Comparison of ENCODE assay signal across 8 cellular contexts in the genomic region with DNA sequence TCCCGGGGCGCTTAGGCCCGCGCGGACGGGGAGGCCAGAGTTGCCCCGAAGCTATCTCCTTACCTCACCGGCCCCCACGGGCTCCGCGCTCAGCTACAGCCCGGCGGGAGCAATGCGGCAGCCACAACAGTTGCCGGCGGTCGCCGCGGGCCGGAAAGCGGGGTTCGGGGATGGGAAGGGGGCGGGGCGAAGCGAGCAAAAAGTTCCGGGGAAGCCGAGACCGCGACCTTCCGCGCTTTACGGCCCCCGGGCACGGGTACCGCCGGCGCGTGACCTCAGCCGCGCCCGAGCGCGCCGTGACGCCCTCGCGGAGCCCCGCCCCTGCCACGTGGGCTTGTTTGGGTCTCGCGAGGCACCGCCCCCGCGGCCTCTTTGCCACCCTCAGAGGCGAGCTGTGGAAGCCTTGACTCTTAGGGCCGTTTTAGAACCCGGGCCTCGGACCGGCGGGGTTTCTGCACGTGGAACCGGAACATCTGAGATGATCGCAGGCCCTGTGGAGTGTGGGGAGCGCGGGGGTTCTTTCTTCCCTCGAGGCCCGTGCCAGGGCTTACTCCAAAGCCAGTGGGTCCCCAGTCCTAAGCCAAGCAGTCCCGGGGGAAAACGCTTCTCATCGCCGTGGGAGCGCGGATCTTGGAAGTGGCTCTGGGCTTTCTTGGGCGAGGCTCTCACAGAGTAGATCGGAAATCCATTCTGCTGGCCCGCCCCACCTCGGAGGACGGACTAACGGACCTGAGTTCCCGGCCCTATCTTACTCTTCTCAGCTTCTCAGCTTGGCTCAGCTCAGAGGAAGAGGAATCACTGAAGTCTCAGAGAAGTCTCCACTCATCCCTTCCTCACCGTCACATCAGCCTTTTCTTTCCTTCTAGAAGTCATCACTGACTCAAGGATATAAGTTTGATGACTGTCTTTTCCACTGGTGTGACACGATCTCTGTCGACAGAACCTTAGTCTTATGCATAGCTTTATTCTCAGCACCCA. TPM values are rescaled to one million over a fixed set of nuclear protein-coding genes. Genes with fewer than 3 reads are reported as not detected.
DNase-seq lines count a peak whose midpoint lies in the region; ATAC-seq and TF ChIP-seq lines count a peak whose summit lies in the region.
"Not testable (repeated sequence)": the region's sequence is repeated elsewhere in the genome, so short reads cannot be mapped to it uniquely, and the experiment has no call there.

No MANE protein-coding gene starts in this region.

- not testable (repeated sequence) for H3K36me3 ChIP-seq in upper lobe of right lung

- H3K27ac Mint-ChIP-seq in T-cell, result peak overlapping the region; percentile 87 to 95
- H3K27ac Mint-ChIP-seq in progenitor cell of endocrine pancreas, result not testable (repeated sequence)

- H3K36me3 Mint-ChIP-seq in T-cell; progenitor cell of endocrine pancreas (ENCODE audit: insufficient read depth): not testable (repeated sequence)

- ATAC-seq in HG02852 (IDR thresholded peaks at IDR 0.05; ENCODE audit: unreplicated experiment) (peak; percentile 95), T-cell (replicated peaks in 1 of 4) (peak; percentile 95 to 96 (median 96)), left cardiac atrium (peak; percentile 98 to 99), upper lobe of right lung (peak; percentile 98)

- TF ChIP-seq CTCF in GM13976 (IDR thresholded peaks at IDR 0.05; ENCODE audit: borderline replicate concordance, control extremely low read depth, extremely low read depth, insufficient read depth, missing control alignments); progenitor cell of endocrine pancreas (IDR thresholded peaks at IDR 0.05; ENCODE audit: unreplicated experiment); upper lobe of right lung (IDR thresholded peaks at IDR 0.05): not testable (repeated sequence)

- H3K4me3 Mint-ChIP-seq in T-cell (peak overlapping the region; percentile 88 to 95 (median 90)), progenitor cell of endocrine pancreas (ENCODE audit: low read depth) (peak overlapping the region; percentile 89)

- H3K27me3 ChIP-seq in upper lobe of right lung, result not testable (repeated sequence)

- not testable (repeated sequence) for H3K4me1 ChIP-seq in upper lobe of right lung

- POLR2A ChIA-PET in T-cell (lab: Charles Lee), result interaction anchor here in 1 of 2 donors (0.7 kb wide), 1 partner anchor 407 kb away, joined by 4 read pairs; no protein-coding TSS in a partner anchor

- H3K4me3 ChIP-seq in upper lobe of right lung, result peak overlapping the region; percentile 85

- DNase-seq in GM13976 (ENCODE audit: low spot score) (peak; percentile 98), NCI-H1436 (lab: John Stamatoyannopoulos, UW) (peak; percentile 92), T-cell (peak; percentile 92 to 100 (median 99)), amniotic stem cell (lab: John Stamatoyannopoulos, UW) (peak; percentile 90), left cardiac atrium (peak; percentile 100), progenitor cell of endocrine pancreas (ENCODE audit: low spot score, unreplicated experiment) (peak; percentile 96), upper lobe of right lung (peak; percentile 99)

- H3K9me3 ChIP-seq in upper lobe of right lung, result not testable (repeated sequence)

- H3K9me3 Mint-ChIP-seq in T-cell; progenitor cell of endocrine pancreas (ENCODE audit: low read depth): not testable (repeated sequence)

- intact Hi-C loops in left cardiac atrium (cut with DNase I); upper lobe of right lung (cut with DNase I): not testable (repeated sequence)

- in situ Hi-C loops in GM13976 (cut with MboI; ENCODE audit: low sequenced_read_pairs, unreplicated experiment), result not testable (repeated sequence)

- peaks cover 11 to 23% (median 18%) of the 10 kb centered on the region in 3 donors for H3K4me1 Mint-ChIP-seq in T-cell
- not testable (repeated sequence) for H3K4me1 Mint-ChIP-seq in progenitor cell of endocrine pancreas (ENCODE audit: low read depth)

- peak overlapping the region; percentile 87 for H3K27ac ChIP-seq in upper lobe of right lung

- CTCF ChIA-PET in T-cell (lab: Charles Lee), result not testable (repeated sequence)

- not testable (repeated sequence) for H3K27me3 Mint-ChIP-seq in T-cell, progenitor cell of endocrine pancreas

RNA-seq across cellular contexts. Expression of a gene that starts 7.8 kb away (rescaled TPM):
- total RNA-seq in T-cell, result 10 to 100 TPM in 1 of 5 donors, 1 to 10 TPM in 3, not detected in 1; 4.0 to 11.9 (median 7.6) TPM
- 1 to 10 TPM in 1 of 2 donors, not detected in 1; 2.5 TPM for total RNA-seq in left cardiac atrium
- 8.0 and 8.6 TPM in 2 replicates for total RNA-seq in progenitor cell of endocrine pancreas
- not detected for total RNA-seq in upper lobe of right lung

RNA-seq across cellular contexts. Expression of a gene that starts 53.0 kb away (rescaled TPM):
- total RNA-seq in T-cell, result 1 to 10 TPM in 4 of 5 donors, under 1 TPM in 1; 0.79 to 6.2 (median 3.4) TPM
- total RNA-seq in left cardiac atrium, result under 1 TPM; 0.38 to 0.55 TPM
- total RNA-seq in progenitor cell of endocrine pancreas, result 3.0 and 3.5 TPM in 2 replicates
- not detected for total RNA-seq in upper lobe of right lung

Comparison
In these comparisons a context has a peak if more than half of its experiments do, and no peak if none do; other contexts are left out.
1. Peak in every context shown above with its lines: DNase-seq, ATAC-seq, H3K4me3 ChIP-seq and H3K27ac ChIP-seq.